In the genomic region with DNA sequence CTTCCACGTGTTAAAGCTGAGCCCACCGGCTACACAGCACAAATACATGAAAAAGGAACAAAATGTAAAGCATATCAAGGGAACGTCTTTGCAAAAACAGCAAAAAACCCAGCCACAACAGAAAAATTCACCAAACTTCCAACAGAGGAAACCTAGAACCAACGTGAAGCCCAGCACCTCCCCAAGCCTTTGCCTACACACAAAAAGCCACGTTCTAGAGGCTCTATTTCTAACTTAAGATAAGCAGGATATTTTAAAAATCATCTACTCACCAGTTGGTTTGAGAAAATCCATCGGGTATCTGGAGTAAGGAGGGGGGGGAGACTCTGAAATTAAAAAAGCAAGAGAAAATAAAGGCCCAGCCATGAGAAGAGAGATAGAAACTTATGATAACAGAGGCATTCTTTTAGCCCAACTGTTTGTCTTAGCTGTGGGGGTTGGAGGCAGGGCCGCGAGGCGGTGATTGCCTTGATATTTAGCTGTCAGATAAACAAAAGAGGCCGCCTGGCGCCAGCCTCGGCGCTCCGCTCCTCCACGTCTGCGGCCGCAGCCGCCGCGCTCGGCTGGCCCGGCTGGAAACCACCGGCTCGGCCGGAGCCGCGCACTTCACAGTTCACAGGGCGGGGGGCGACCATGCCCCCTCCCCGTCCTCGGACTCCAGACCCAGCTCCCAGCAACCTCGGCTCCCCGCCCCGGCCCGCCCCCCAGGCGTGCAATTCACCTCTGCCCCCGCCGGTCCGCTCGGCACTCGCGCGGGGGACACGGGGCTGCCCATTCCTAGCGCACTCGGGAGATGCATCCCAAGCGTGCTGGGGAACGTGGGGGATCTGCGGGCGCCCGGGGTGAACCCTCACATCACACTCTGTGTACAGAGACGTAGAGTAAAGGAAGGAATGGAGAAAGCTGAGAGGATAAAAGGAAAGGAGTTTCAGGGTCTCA, we compare ENCODE assay signal across 8 cellular contexts. TPM values are rescaled to one million over a fixed set of nuclear protein-coding genes. Genes with fewer than 3 reads are reported as not detected.
A peak's percentile ranks its signal among the peaks of the same experiment; 100 is the strongest.
DNase-seq lines count a peak whose midpoint lies in the region; ATAC-seq and TF ChIP-seq lines count a peak whose summit lies in the region.

No MANE protein-coding gene starts in this region.

- dilution Hi-C loops in IMR-90 (cut with HindIII; ENCODE audit: low sequenced_read_pairs, unreplicated experiment): no loop called here

- H3K4me1 ChIP-seq in IMR-90 (ENCODE audit: control insufficient read depth, insufficient read depth, low read length): peaks cover 22% of the 10 kb centered on the region

- intact Hi-C loops in IMR-90 (cut with micrococcal nuclease): loop anchor here (1.0 to 5.0 kb wide), 6 partner anchors 81 to 290 kb away; no protein-coding TSS in a partner anchor

- H4K5ac ChIP-seq in IMR-90 (ENCODE audit: low read depth, low read length): peak overlapping the region; percentile 14

- peaks cover 1 to 45% of the 10 kb centered on the region in 2 experiments; a peak in 2 of 4 replicates for H3K79me1 ChIP-seq in IMR-90 (ENCODE audit: low read depth in 1 of 2, low read length in 2 of 2)

- H3K18ac ChIP-seq in IMR-90 (ENCODE audit: low read depth, low read length): peak overlapping the region; percentile 69

- H3K4me3 Mint-ChIP-seq in T-helper 1 cell treated with Interleukin-12 subunit alpha and Interleukin-12 subunit beta and Interleukin-4 antibody, amounts not matched to agents 30 μg/mL and 1 μg/mL, for 36 hours: peak overlapping the region; percentile 99

- in situ Hi-C loops in IMR-90 (cut with MboI; ENCODE audit: low sequenced_read_pairs): loop anchor here (10.0 to 25.0 kb wide), 2 partner anchors 226 to 411 kb away; a partner anchor contains a TSS

- H3K9me3 ChIP-seq in IMR-90 (ENCODE audit: control insufficient read depth, insufficient read depth, low read length): no peaks in the 10 kb centered on the region

- H2BK5ac ChIP-seq in IMR-90 (ENCODE audit: low read depth, low read length, poor library complexity, severe bottlenecking): peak overlapping the region; percentile 97

- H2BK120ac ChIP-seq in IMR-90 (ENCODE audit: low read depth, low read length): peak overlapping the region; percentile 90

- peak overlapping the region; percentile 57 for H2BK20ac ChIP-seq in IMR-90 (ENCODE audit: low read depth, low read length)

- TF ChIP-seq RAD21 in IMR-90 (IDR thresholded peaks at IDR 0.05; ENCODE audit: low read length): peak; percentile 44

- peaks cover 50% of the 10 kb centered on the region for H3K4me1 Mint-ChIP-seq in T-helper 1 cell treated with Interleukin-12 subunit alpha and Interleukin-12 subunit beta and Interleukin-4 antibody, amounts not matched to agents 30 μg/mL and 1 μg/mL, for 36 hours (ENCODE audit: low read depth)

- peak overlapping the region; percentile 93 for H3K23ac ChIP-seq in IMR-90 (ENCODE audit: low read depth, low read length)

- peak overlapping the region; percentile 99 for H3K27ac ChIP-seq in IMR-90 (ENCODE audit: insufficient read depth, low read length)

- peaks cover 72% of the 10 kb centered on the region for H4K20me1 ChIP-seq in IMR-90 (ENCODE audit: insufficient read depth, low read length)

- H4K8ac ChIP-seq in IMR-90 (ENCODE audit: low read depth in 2 of 2, low read length in 2 of 2): peak overlapping the region; percentile 36 to 61; a peak in 3 of 4 replicates

- peak overlapping the region; percentile 97 for H3K14ac ChIP-seq in IMR-90 (replicated peaks; ENCODE audit: low read depth, low read length)

- H3K4ac ChIP-seq in IMR-90 (ENCODE audit: low read depth, low read length): peak overlapping the region; percentile 93

- no peaks in the 10 kb centered on the region for H3K9me3 Mint-ChIP-seq in T-helper 1 cell treated with Interleukin-12 subunit alpha and Interleukin-12 subunit beta and Interleukin-4 antibody, amounts not matched to agents 30 μg/mL and 1 μg/mL, for 36 hours

- peak overlapping the region; percentile 13 for H2AK5ac ChIP-seq in IMR-90 (ENCODE audit: low read depth, low read length)

- ATAC-seq in IMR-90 (ENCODE audit: low read depth) (peak; percentile 30), GM19395 (IDR thresholded peaks at IDR 0.05; ENCODE audit: unreplicated experiment) (no peak), GM19328 (IDR thresholded peaks at IDR 0.05; ENCODE audit: unreplicated experiment) (no peak)

- no TSS peak for BruUV-seq in IMR-90 (replicated peaks; lab: Mats Ljungman, UMichigan)

- H3K9ac ChIP-seq in IMR-90 (ENCODE audit: low read depth, low read length): peak overlapping the region; percentile 99

- POLR2A ChIA-PET in IMR-90 (lab: Charles Lee; ENCODE audit: unreplicated experiment): no interaction called here

- no peaks in the 10 kb centered on the region for H3K27me3 ChIP-seq in IMR-90 (ENCODE audit: control insufficient read depth, insufficient read depth, low read length)
- H3K27me3 ChIP-seq in kidney epithelial cell (ENCODE audit: control insufficient read depth, insufficient read depth, low read length): no peaks in the 10 kb centered on the region

- TF ChIP-seq CTCF in IMR-90 (conservative IDR thresholded peaks at IDR 0.05; ENCODE audit: low read depth, low read length) (peak; percentile 34), cardiac fibroblast (IDR thresholded peaks at IDR 0.05; ENCODE audit: low read depth, low read length) (no peak), kidney epithelial cell (IDR thresholded peaks at IDR 0.05; ENCODE audit: insufficient read depth, low read length, poor library complexity, severe bottlenecking) (no peak)

- H3K36me3 Mint-ChIP-seq in T-helper 1 cell treated with Interleukin-12 subunit alpha and Interleukin-12 subunit beta and Interleukin-4 antibody, amounts not matched to agents 30 μg/mL and 1 μg/mL, for 36 hours (ENCODE audit: low read depth): peaks cover 54% of the 10 kb centered on the region

- H3K4me3 ChIP-seq in IMR-90 (ENCODE audit: insufficient read depth, low read depth, low read length) (peak overlapping the region; percentile 99), cardiac fibroblast (replicated peaks in 1 of 2; ENCODE audit: low read depth in 2 of 2, low read length in 2 of 2) (peak overlapping the region; percentile 82 to 86), kidney epithelial cell (ENCODE audit: low read depth, low read length) (peak overlapping the region; percentile 91)

- TF ChIP-seq POLR2A in IMR-90 (IDR thresholded peaks at IDR 0.05; ENCODE audit: low read depth, low read length): peak; percentile 61

- 0% methylated on average over 25 of the region's 52 CpGs; no CpG with 5 or more reads in 1 of the 2 experiments for WGBS in IMR-90 (ENCODE audit: extremely low coverage in 2 of 2, insufficient read length in 1 of 2), 2 experiments

- peaks cover 33% of the 10 kb centered on the region for H3K36me3 ChIP-seq in IMR-90 (ENCODE audit: control insufficient read depth, insufficient read depth, low read length)
- H3K36me3 ChIP-seq in kidney epithelial cell (ENCODE audit: control insufficient read depth, insufficient read depth, low read length): peaks cover 3% of the 10 kb centered on the region

- H4K91ac ChIP-seq in IMR-90 (ENCODE audit: insufficient read depth, low read depth, low read length): peak overlapping the region; percentile 88

- CTCF ChIA-PET in IMR-90 (lab: Yijun Ruan, JAX): interaction anchor here (1.0 kb wide), 1 partner anchor 24 kb away, joined by 3 read pairs; no protein-coding TSS in a partner anchor

- peak overlapping the region; percentile 89 for H3K27ac Mint-ChIP-seq in T-helper 1 cell treated with Interleukin-12 subunit alpha and Interleukin-12 subunit beta and Interleukin-4 antibody, amounts not matched to agents 30 μg/mL and 1 μg/mL, for 36 hours

- H2BK15ac ChIP-seq in IMR-90 (ENCODE audit: low read depth, low read length): peak overlapping the region; percentile 12; the same call in 1 of the 3 replicates

- no peaks in the 10 kb centered on the region for H3K27me3 Mint-ChIP-seq in T-helper 1 cell treated with Interleukin-12 subunit alpha and Interleukin-12 subunit beta and Interleukin-4 antibody, amounts not matched to agents 30 μg/mL and 1 μg/mL, for 36 hours (ENCODE audit: low read depth)

- DNase-seq in DMS53 treated with DMSO at 0.1 percent for 48 hours (lab: John Stamatoyannopoulos, UW; ENCODE audit: unreplicated experiment) (peak; percentile 61), IMR-90 (peak; percentile 86), cardiac fibroblast (ENCODE audit: low read depth in 2 of 2) (peak; percentile 56 to 65), kidney epithelial cell (ENCODE audit: low read depth) (no peak)
- DNase-seq in stimulated activated CD4-positive, alpha-beta T cell treated with anti-CD3 and anti-CD28 coated beads, Interleukin-4, amount 100 ng/mL, for 24 hours: peak; percentile 46

- peak overlapping the region; percentile 96 for H3K56ac ChIP-seq in IMR-90 (ENCODE audit: extremely low read depth, insufficient read depth, low read length)

- peak overlapping the region; percentile 78 for H2AFZ ChIP-seq in IMR-90 (replicated peaks; ENCODE audit: low read length, poor library complexity)

- peak overlapping the region; percentile 95 for H2AK9ac ChIP-seq in IMR-90 (replicated peaks; ENCODE audit: low read depth, low read length, poor library complexity)

- peak overlapping the region; percentile 88 for H3K4me2 ChIP-seq in IMR-90 (ENCODE audit: low read depth, low read length)

- peaks cover 21% of the 10 kb centered on the region for H3K9me1 ChIP-seq in IMR-90 (ENCODE audit: insufficient read depth, low read length)

TF ChIP-seq in IMR-90, 13 proteins besides CTCF, POLR2A, EP300 and RAD21:
- TF ChIP-seq RFX5 (IDR thresholded peaks at IDR 0.05; ENCODE audit: low read depth, low read length) (no peak), MAZ (IDR thresholded peaks at IDR 0.05; ENCODE audit: borderline replicate concordance, low read depth, low read length) (peak; percentile 67; the same call in 1 of the 2 replicates), MXI1 (IDR thresholded peaks at IDR 0.05; ENCODE audit: borderline replicate concordance, low read depth, low read length) (peak; percentile 24; the same call in 1 of the 2 replicates), CHD1 (IDR thresholded peaks at IDR 0.05; ENCODE audit: low read depth, low read length) (peak; percentile 77; the same call in 1 of the 2 replicates), MAFK (IDR thresholded peaks at IDR 0.05; ENCODE audit: low read depth, low read length) (no peak), FOS (IDR thresholded peaks at IDR 0.05; ENCODE audit: low read depth, low read length) (no peak), SMC3 (IDR thresholded peaks at IDR 0.05; ENCODE audit: low read depth, low read length) (peak; percentile 44)

RNA-seq across cellular contexts. Expression of a gene that starts 2.4 kb away (rescaled TPM):
- total RNA-seq in IMR-90 (2012; rRNA removed) (13.3 and 15.8 TPM in 2 replicates), kidney epithelial cell (54.3 and 68.1 TPM in 2 replicates)
- polyA plus RNA-seq in IMR-90 (2012; rRNA removed): 17.6 and 17.9 TPM in 2 replicates
- polyA plus RNA-seq in IMR-90 (2012; cell fraction: cytosol; rRNA removed): 8.3 and 14.6 TPM in 2 replicates
- 22.6 and 22.9 TPM in 2 replicates for polyA plus RNA-seq in IMR-90 (2012; cell fraction: nucleus; rRNA removed; ENCODE audit: low replicate concordance)
